In the genomic region with DNA sequence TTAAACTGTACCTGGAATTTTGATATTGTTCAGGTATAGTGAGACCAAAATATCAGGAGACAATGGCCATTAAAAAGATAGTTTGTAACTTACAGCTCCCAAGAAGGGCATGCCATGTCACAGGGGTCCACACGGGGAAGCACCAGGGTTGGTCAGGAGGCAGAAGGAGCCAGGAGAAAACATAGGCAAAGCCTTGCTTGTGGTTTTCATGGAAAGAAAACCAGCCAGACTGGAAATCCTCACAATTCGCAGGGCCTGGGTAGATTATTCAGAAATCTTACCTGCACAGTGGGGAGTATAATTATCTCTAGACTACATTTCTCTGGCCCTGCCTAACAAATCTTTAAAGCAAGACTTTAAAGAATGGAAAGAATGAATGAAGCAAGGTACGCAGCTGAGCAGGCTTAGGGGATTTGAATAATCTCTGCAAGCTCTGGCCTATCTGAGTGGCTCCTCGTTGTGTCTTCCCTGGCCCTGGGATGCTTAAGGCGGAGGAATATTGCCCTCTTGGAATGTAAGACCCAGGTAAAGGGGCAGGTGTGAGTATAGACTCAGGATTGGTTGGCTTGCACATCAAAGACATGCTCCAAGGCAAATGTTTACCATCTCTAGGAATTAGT, we compare ENCODE assay signal across 19 cellular contexts.
"Had no signal": no experiment of that assay in that cellular context is flagged by ENCODE, and none has a peak within 500 bp of the region (broad histone marks: within the 10 kb centered on the region; RNA-seq: fewer than 3 reads in every experiment).

No MANE protein-coding gene starts in this region.

- ATAC-seq: activated naive CD4-positive, alpha-beta T cell treated with anti-CD3 and anti-CD28 coated beads, Interleukin-2, amount 50 U/mL, for 72 hours; activated T-helper 17 cell treated with anti-CD3 and anti-CD28 coated beads, Interleukin-2, amount 50 U/mL, for 72 hours; gastrocnemius medialis; upper lobe of right lung had no signal

- H3K9me3 ChIP-seq: breast epithelium, esophagus squamous epithelium, gastrocnemius medialis, upper lobe of right lung had no signal

- H3K27ac ChIP-seq: breast epithelium, coronary artery, esophagus squamous epithelium, gastrocnemius medialis, upper lobe of right lung had no signal

- H3K27me3 ChIP-seq: breast epithelium, gastrocnemius medialis, upper lobe of right lung had no signal

- H3K4me3 ChIP-seq: breast epithelium, coronary artery, esophagus squamous epithelium, gastrocnemius medialis, upper lobe of right lung had no signal

- H3K36me3 ChIP-seq: breast epithelium, esophagus squamous epithelium, gastrocnemius medialis, upper lobe of right lung had no signal

- DNase-seq: activated CD4-positive, alpha-beta T cell treated with anti-CD3 and anti-CD28 coated beads, Interleukin-2, amount 50 U/mL, for 4 hours; activated CD8-positive, alpha-beta memory T cell treated with anti-CD3 and anti-CD28 coated beads for 24 hours; activated CD8-positive, alpha-beta memory T cell treated with anti-CD3 and anti-CD28 coated beads, Interleukin-2, amount 50 U/mL, for 4 hours; activated T-cell treated with anti-CD3 and anti-CD28 coated beads, Interleukin-2, amount 50 U/mL, for 24 hours; esophagus squamous epithelium; gastrocnemius medialis; hypothalamus; left cardiac atrium; naive B cell; occipital lobe; posterior cingulate gyrus; stimulated activated CD4-positive, alpha-beta T cell treated with anti-CD3 and anti-CD28 coated beads, Interleukin-4, amount 100 ng/mL, for 24 hours; stimulated activated naive CD4-positive, alpha-beta T cell treated with Interleukin-2 at 50 U/mL for 16 hours; T-helper 1 cell; upper lobe of right lung had no signal

- H3K4me1 ChIP-seq: breast epithelium, esophagus squamous epithelium, gastrocnemius medialis, upper lobe of right lung had no signal
